ENCODE assay signal across 17 cellular contexts in genomic region chr2:132632000-132632649, GRCh38. TPM values are rescaled to one million over a fixed set of nuclear protein-coding genes. Genes with fewer than 3 reads are reported as not detected.
A peak's percentile ranks its signal among the peaks of the same experiment; 100 is the strongest.
DNase-seq lines count a peak whose midpoint lies in the region; ATAC-seq, FAIRE-seq and TF ChIP-seq lines count a peak whose summit lies in the region.
"Had no signal": no experiment of that assay in that cellular context is flagged by ENCODE, and none has a peak within 500 bp of the region (broad histone marks: within the 10 kb centered on the region; RNA-seq: fewer than 3 reads in every experiment).

No MANE protein-coding gene starts in this region.

- H3K36me3 ChIP-seq in osteoblast (ENCODE audit: insufficient read depth, low read length), result no peaks in the 10 kb centered on the region
- H3K36me3 ChIP-seq: heart right ventricle had no signal

- TF ChIP-seq CTCF in fibroblast of villous mesenchyme (IDR thresholded peaks at IDR 0.05; ENCODE audit: insufficient read depth, low read depth, low read length) (no peak), osteoblast (IDR thresholded peaks at IDR 0.05; ENCODE audit: extremely low read depth, low read depth, low read length) (no peak)

- H3K4me2 ChIP-seq in osteoblast (ENCODE audit: insufficient read depth, low read length), result no peak overlapping the region

- DNase-seq in Caki2 (ENCODE audit: low read depth) (peak; percentile 67), RCC 7860 (ENCODE audit: low spot score) (peak; percentile 55), fibroblast of villous mesenchyme (ENCODE audit: low read depth) (peak; percentile 12), osteoblast (ENCODE audit: insufficient read length, low spot score, missing footprints) (no peak), NCI-H146 treated with DMSO at 0.1 percent for 48 hours (lab: John Stamatoyannopoulos, UW; ENCODE audit: unreplicated experiment) (no peak), erythroblast (lab: John Stamatoyannopoulos, UW) (no peak)
- DNase-seq: activated CD4-positive, alpha-beta T cell treated with anti-CD3 and anti-CD28 coated beads for 1 hour; heart right ventricle; Kasumi-1; NCI-H446; SHP77 treated with DMSO at 0.1 percent for 48 hours; stimulated activated CD4-positive, alpha-beta T cell treated with anti-CD3 and anti-CD28 coated beads, Interleukin-15, amount 100 ng/mL, for 24 hours had no signal

- ATAC-seq in GM18520 (IDR thresholded peaks at IDR 0.05; ENCODE audit: unreplicated experiment) (no peak), HG02840 (IDR thresholded peaks at IDR 0.05; ENCODE audit: low FRiP score, unreplicated experiment) (no peak)
- ATAC-seq: heart right ventricle; stimulated activated effector memory CD8-positive, alpha-beta T cell treated with anti-CD3 and anti-CD28 coated beads, Interleukin-12 subunit alpha, Interleukin-12 subunit beta, amount 100 ng/mL, for 72 hours had no signal

- H3K4me1 ChIP-seq in osteoblast (ENCODE audit: insufficient read depth, low read length), result peaks cover 19% of the 10 kb centered on the region

- H2AFZ ChIP-seq in osteoblast (ENCODE audit: low read length), result peak overlapping the region; percentile 29

- no peaks in the 10 kb centered on the region for H3K9me3 ChIP-seq in osteoblast (ENCODE audit: low read depth, low read length)
- H3K9me3 ChIP-seq: heart right ventricle had no signal

- no peak for TF ChIP-seq POLR2A in erythroblast (IDR thresholded peaks at IDR 0.05; ENCODE audit: low read length)

- H3K27ac ChIP-seq in osteoblast (ENCODE audit: low read depth, low read length), result no peak overlapping the region
- H3K27ac ChIP-seq: dorsolateral prefrontal cortex, heart right ventricle had no signal

- peak; percentile 78 for FAIRE-seq in RCC 7860 (lab: Jason Lieb, UNC)

- in situ Hi-C loops in Caki2 (cut with HindIII; ENCODE audit: low pct_unique_long_range_greater_than_20kb, low sequenced_read_pairs), result no loop called here

- H3K79me2 ChIP-seq in osteoblast (ENCODE audit: insufficient read depth, low read length), result no peaks in the 10 kb centered on the region

- no peaks in the 10 kb centered on the region for H4K20me1 ChIP-seq in osteoblast (ENCODE audit: insufficient read depth, low read length)

- no peak overlapping the region for H3K4me3 ChIP-seq in fibroblast of villous mesenchyme (ENCODE audit: low read depth, low read length)
- no peak overlapping the region for H3K4me3 ChIP-seq in osteoblast (ENCODE audit: insufficient read depth, low read length)
- H3K4me3 ChIP-seq: dorsolateral prefrontal cortex, heart right ventricle had no signal

- no peaks in the 10 kb centered on the region for H3K27me3 ChIP-seq in osteoblast (ENCODE audit: insufficient read depth, low read length)

RNA-seq across cellular contexts. Expression of gene LYPD1, which starts 37.9 kb away (rescaled TPM):
- total RNA-seq in Caki2 (2014; rRNA removed; shearing (Covaris generic); ENCODE audit: low replicate concordance), result 280 and 308 TPM in 2 replicates
- total RNA-seq in fibroblast of villous mesenchyme (16.0 and 34.5 TPM in 2 replicates), osteoblast (2.5 and 5.9 TPM in 2 replicates)
- total RNA-seq: B cell had no signal

Comparison
In these comparisons a context has a peak if more than half of its experiments do, and no peak if none do; other contexts are left out.
1. DNase-seq: peak in Caki2 (single experiment), RCC 7860 (single experiment) and fibroblast of villous mesenchyme (single experiment); none in osteoblast (single experiment), NCI-H146 treated with DMSO at 0.1 percent for 48 hours (single experiment) and erythroblast (0 of 2).